Comparison of ENCODE assay signal across 26 cellular contexts in genomic region chr7:131778601-131779000, GRCh38.
"Had no signal": no experiment of that assay in that cellular context is flagged by ENCODE, and none has a peak within 500 bp of the region (broad histone marks: within the 10 kb centered on the region; RNA-seq: fewer than 3 reads in every experiment).

No MANE protein-coding gene starts in this region.

- H3K27me3 ChIP-seq: colonic mucosa, foreskin keratinocyte, gastrocnemius medialis, gastroesophageal sphincter had no signal

- H3K4me1 ChIP-seq: colonic mucosa, esophagus squamous epithelium, foreskin keratinocyte, gastrocnemius medialis, gastroesophageal sphincter, heart left ventricle, heart right ventricle had no signal

- H3K36me3 ChIP-seq: colonic mucosa, esophagus squamous epithelium, gastrocnemius medialis, gastroesophageal sphincter, heart left ventricle, heart right ventricle had no signal

- H3K9me3 ChIP-seq: colonic mucosa, esophagus squamous epithelium, gastrocnemius medialis, gastroesophageal sphincter, heart right ventricle had no signal

- DNase-seq: colonic mucosa; cortex of kidney; dermis blood vessel endothelial cell; dorsolateral prefrontal cortex; effector CD4-positive, alpha-beta T cell; effector CD8-positive, alpha-beta T cell; effector memory CD4-positive, alpha-beta T cell; effector memory CD8-positive, alpha-beta T cell; endodermal cell; erythroblast; esophagus squamous epithelium; foreskin fibroblast; foreskin keratinocyte; foreskin melanocyte; gastrocnemius medialis; glutamatergic neuron; heart left ventricle; heart right ventricle had no signal

- H3K27ac ChIP-seq: colonic mucosa, coronary artery, dorsolateral prefrontal cortex, epithelial cell of prostate, esophagus squamous epithelium, foreskin keratinocyte, gastrocnemius medialis, gastroesophageal sphincter, heart left ventricle, heart right ventricle had no signal

- FAIRE-seq: colon, endometrium, endothelial cell of umbilical vein, frontal cortex had no signal

- H3K4me3 ChIP-seq: colonic mucosa, coronary artery, dorsolateral prefrontal cortex, esophagus squamous epithelium, gastrocnemius medialis, gastroesophageal sphincter, heart left ventricle, heart right ventricle had no signal

- ATAC-seq: effector memory CD8-positive, alpha-beta T cell; esophagus mucosa; foreskin keratinocyte; gastrocnemius medialis; gastroesophageal sphincter; heart left ventricle; heart right ventricle had no signal
